Comparison of ENCODE assay signal across 27 cellular contexts in the genomic region with DNA sequence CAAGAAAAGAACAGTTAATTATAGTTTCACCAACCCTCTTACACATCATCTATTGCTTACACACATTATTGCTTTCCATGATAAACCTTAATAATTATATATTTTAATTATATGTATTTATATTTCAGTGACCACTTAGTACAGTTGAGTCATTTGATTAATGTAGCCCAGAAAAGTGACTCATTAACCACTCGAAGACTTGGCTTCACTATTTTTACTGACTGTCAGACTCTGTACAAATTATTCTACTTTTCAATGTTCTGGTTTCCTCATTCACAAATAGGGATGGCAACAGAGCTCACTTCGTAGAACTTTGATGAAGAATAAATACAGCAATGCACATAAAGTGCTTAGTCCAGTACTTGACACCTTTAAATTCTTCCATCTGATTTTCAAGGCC.
DNase-seq lines count a peak whose midpoint lies in the region; ATAC-seq, FAIRE-seq and TF ChIP-seq lines count a peak whose summit lies in the region.
"Had no signal": no experiment of that assay in that cellular context is flagged by ENCODE, and none has a peak within 500 bp of the region (broad histone marks: within the 10 kb centered on the region; RNA-seq: fewer than 3 reads in every experiment).

No MANE protein-coding gene starts in this region.

- no peak overlapping the region for H3K27ac Mint-ChIP-seq in stimulated activated memory B cell treated with anti-CD40 and anti-IgM and Interleukin-4, amounts not matched to agents 10 μg/mL and 1 μg/mL and 100 μg/mL, for 72 hours
- H3K27ac Mint-ChIP-seq: activated naive CD8-positive, alpha-beta T cell; T-helper 17 cell had no signal

- TF ChIP-seq RAD21 in A549 (conservative IDR thresholded peaks at IDR 0.05 in 1 of 2, IDR thresholded peaks at IDR 0.05 in 1 of 2): no peak

- 9% methylated on average over 2 of the region's 2 CpGs for WGBS in A549 (ENCODE audit: missing lambda C conversion rate)
- WGBS in GM23248 (ENCODE audit: low coverage in 1 of 2, low lambda C conversion rate in 2 of 2, missing lambda C conversion rate in 2 of 2), 2 experiments: 27 to 38% methylated on average over 2 of the region's 2 CpGs
- 67 to 88% (median 78%) methylated on average over 2 of the region's 2 CpGs for WGBS in spleen, 5 donors

- no peaks in the 10 kb centered on the region for H3K9me3 ChIP-seq in A549
- H3K9me3 ChIP-seq in GM23248 (ENCODE audit: low read depth): no peaks in the 10 kb centered on the region
- H3K9me3 ChIP-seq in spleen: no peaks in the 10 kb centered on the region
- H3K9me3 ChIP-seq: ascending aorta, BLaER1, pancreas, testis had no signal

- H3K36me3 ChIP-seq in GM23248 (ENCODE audit: low read depth) (no peaks in the 10 kb centered on the region), spleen (no peaks in the 10 kb centered on the region)
- H3K36me3 ChIP-seq: ascending aorta, BLaER1, pancreas had no signal

- H3K27me3 ChIP-seq in GM23248 (replicated peaks; ENCODE audit: insufficient read depth) (no peaks in the 10 kb centered on the region), spleen (replicated peaks in 1 of 7) (no peaks in the 10 kb centered on the region)
- H3K27me3 ChIP-seq: ascending aorta, BLaER1, pancreas, testis had no signal

- H3K36me3 Mint-ChIP-seq in stimulated activated memory B cell treated with anti-CD40 and anti-IgM and Interleukin-4, amounts not matched to agents 10 μg/mL and 1 μg/mL and 100 μg/mL, for 72 hours: no peaks in the 10 kb centered on the region
- H3K36me3 Mint-ChIP-seq: activated naive CD8-positive, alpha-beta T cell had no signal

- no peak for TF ChIP-seq EP300 in A549 (IDR thresholded peaks at IDR 0.05)

- TF ChIP-seq CTCF in A549 (IDR thresholded peaks at IDR 0.05) (no peak), spleen (IDR thresholded peaks at IDR 0.05 in 8 of 11, conservative IDR thresholded peaks at IDR 0.05 in 3 of 11) (no peak)

- H3K9me2 ChIP-seq in GM23248 (ENCODE audit: insufficient read depth): no peaks in the 10 kb centered on the region

- no peak for TF ChIP-seq POLR2A in A549 (IDR thresholded peaks at IDR 0.05; ENCODE audit: low read length)
- TF ChIP-seq POLR2A in spleen (IDR thresholded peaks at IDR 0.05): no peak

- POLR2A ChIA-PET in A549 (lab: Yijun Ruan, JAX): no interaction called here

- H3K27me3 Mint-ChIP-seq in stimulated activated memory B cell treated with anti-CD40 and anti-IgM and Interleukin-4, amounts not matched to agents 10 μg/mL and 1 μg/mL and 100 μg/mL, for 72 hours: no peaks in the 10 kb centered on the region

- H3K4me1 ChIP-seq in A549: no peaks in the 10 kb centered on the region
- H3K4me1 ChIP-seq in GM23248 (ENCODE audit: insufficient read depth): no peaks in the 10 kb centered on the region
- no peaks in the 10 kb centered on the region for H3K4me1 ChIP-seq in spleen
- H3K4me1 ChIP-seq: ascending aorta, BLaER1, pancreas, testis had no signal

- ATAC-seq in A549 (no peak), HG03460 (IDR thresholded peaks at IDR 0.05; ENCODE audit: unreplicated experiment) (no peak)
- no peak for ATAC-seq in stimulated activated memory B cell treated with anti-CD40 and anti-IgM and Interleukin-4, amounts not matched to agents 10 μg/mL and 1 μg/mL and 100 μg/mL, for 72 hours
- ATAC-seq: activated CD4-positive, CD25-positive, alpha-beta regulatory T cell treated with anti-CD3 and anti-CD28 coated beads, Interleukin-2, amount 50 U/mL, for 24 hours; left cardiac atrium; pancreas; right cardiac atrium; T-helper 17 cell had no signal

- H3K79me2 ChIP-seq in GM23248 (ENCODE audit: insufficient read depth): no peaks in the 10 kb centered on the region

- intact Hi-C loops in spleen (cut with DNase I; ENCODE audit: low total_unique reads): no loop called here

- in situ Hi-C loops in GM23248 (cut with MboI): loop anchor here (25.0 kb wide), 2 partner anchors 725 to 1800 kb away; no protein-coding TSS in a partner anchor

- peaks cover 3% of the 10 kb centered on the region for H3K9me3 Mint-ChIP-seq in stimulated activated memory B cell treated with anti-CD40 and anti-IgM and Interleukin-4, amounts not matched to agents 10 μg/mL and 1 μg/mL and 100 μg/mL, for 72 hours

- peaks cover 11% of the 10 kb centered on the region for H3K4me1 Mint-ChIP-seq in stimulated activated memory B cell treated with anti-CD40 and anti-IgM and Interleukin-4, amounts not matched to agents 10 μg/mL and 1 μg/mL and 100 μg/mL, for 72 hours

- H4K20me1 ChIP-seq in GM23248 (ENCODE audit: insufficient read depth): no peaks in the 10 kb centered on the region
- H4K20me1 ChIP-seq: BLaER1 had no signal

- H2AFZ ChIP-seq in GM23248: no peak overlapping the region

- H3K4me2 ChIP-seq in A549 (no peak overlapping the region), GM23248 (ENCODE audit: unreplicated experiment) (no peak overlapping the region)
- H3K4me2 ChIP-seq: BLaER1 had no signal

- peaks cover 5% of the 10 kb centered on the region; the same call in 1 of the 2 replicates for H3F3A ChIP-seq in GM23248 (ENCODE audit: insufficient read depth)

- H3K27ac ChIP-seq in A549: no peak overlapping the region
- no peak overlapping the region for H3K27ac ChIP-seq in GM23248
- H3K27ac ChIP-seq in spleen: no peak overlapping the region
- H3K27ac ChIP-seq: ascending aorta, BLaER1, pancreas, SK-N-MC, testis had no signal

- no peak overlapping the region for H3K9ac ChIP-seq in GM23248
- H3K9ac ChIP-seq: BLaER1 had no signal

- DNase-seq in A549 (ENCODE audit: low read depth in 1 of 2, low spot score in 1 of 2): no peak
- DNase-seq in GM23248: peak; percentile 62
- DNase-seq in astrocyte of the hippocampus (ENCODE audit: low read depth, low spot score): peak; percentile 61
- peak; percentile 34 for DNase-seq in iris pigment epithelial cell (ENCODE audit: low read depth)
- DNase-seq in NCI-H1436 treated with DMSO at 0.1 percent for 48 hours (lab: John Stamatoyannopoulos, UW): no peak
- no peak for DNase-seq in spleen
- DNase-seq: activated CD4-positive, alpha-beta T cell treated with anti-CD3 and anti-CD28 coated beads, Interleukin-2, amount 50 U/mL, for 48 hours; DMS153; GF-D8; KBM-7; left cardiac atrium; NCI-H774; pancreas; right cardiac atrium; stimulated activated naive CD4-positive, alpha-beta T cell treated with Interleukin-2 at 50 U/mL for 16 hours; T-helper 17 cell; testis had no signal

- no peak overlapping the region for H3K4me3 ChIP-seq in A549
- H3K4me3 ChIP-seq in GM23248: no peak overlapping the region
- no peak overlapping the region for H3K4me3 ChIP-seq in spleen
- H3K4me3 ChIP-seq: ascending aorta, BLaER1, pancreas, SK-N-MC, testis had no signal

- H3K4me3 Mint-ChIP-seq in stimulated activated memory B cell treated with anti-CD40 and anti-IgM and Interleukin-4, amounts not matched to agents 10 μg/mL and 1 μg/mL and 100 μg/mL, for 72 hours: no peak overlapping the region
- H3K4me3 Mint-ChIP-seq: activated naive CD8-positive, alpha-beta T cell; T-helper 17 cell had no signal

- peak; percentile 28 for FAIRE-seq in A549 (lab: Jason Lieb, UNC)
- FAIRE-seq: A204.1, frontal cortex, HTR-8/SVneo, pancreas had no signal

- CTCF ChIA-PET in A549 (lab: Yijun Ruan, JAX): no interaction called here

TF ChIP-seq in A549, 52 proteins besides CTCF, POLR2A, EP300 and RAD21:
- TF ChIP-seq CHD2 (IDR thresholded peaks at IDR 0.05; ENCODE audit: low read length, partially characterized antibody) (no peak), CHD4 (IDR thresholded peaks at IDR 0.05; ENCODE audit: borderline replicate concordance) (no peak), NPAS2 (CRISPR knock-in tag; IDR thresholded peaks at IDR 0.05; ENCODE audit: borderline replicate concordance) (no peak), EHF (CRISPR knock-in tag; IDR thresholded peaks at IDR 0.05) (no peak), MYC (IDR thresholded peaks at IDR 0.05; ENCODE audit: borderline replicate concordance, low read length) (no peak), SREBF2 (IDR thresholded peaks at IDR 0.05) (no peak), POLR2AphosphoS2 (conservative IDR thresholded peaks at IDR 0.05; ENCODE audit: low read length) (no peak), ESRRA (IDR thresholded peaks at IDR 0.05; ENCODE audit: borderline replicate concordance, low read length) (no peak), JUN (IDR thresholded peaks at IDR 0.05) (no peak), TP53 (CRISPR knock-in tag; IDR thresholded peaks at IDR 0.05) (no peak), CBX8 (IDR thresholded peaks at IDR 0.05) (no peak), FOSB (CRISPR knock-in tag; IDR thresholded peaks at IDR 0.05) (no peak)
- TF ChIP-seq, protein P1, sequence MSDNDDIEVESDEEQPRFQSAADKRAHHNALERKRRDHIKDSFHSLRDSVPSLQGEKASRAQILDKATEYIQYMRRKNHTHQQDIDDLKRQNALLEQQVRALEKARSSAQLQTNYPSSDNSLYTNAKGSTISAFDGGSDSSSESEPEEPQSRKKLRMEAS (IDR thresholded peaks at IDR 0.05): no peak
- TF ChIP-seq, protein P2, sequence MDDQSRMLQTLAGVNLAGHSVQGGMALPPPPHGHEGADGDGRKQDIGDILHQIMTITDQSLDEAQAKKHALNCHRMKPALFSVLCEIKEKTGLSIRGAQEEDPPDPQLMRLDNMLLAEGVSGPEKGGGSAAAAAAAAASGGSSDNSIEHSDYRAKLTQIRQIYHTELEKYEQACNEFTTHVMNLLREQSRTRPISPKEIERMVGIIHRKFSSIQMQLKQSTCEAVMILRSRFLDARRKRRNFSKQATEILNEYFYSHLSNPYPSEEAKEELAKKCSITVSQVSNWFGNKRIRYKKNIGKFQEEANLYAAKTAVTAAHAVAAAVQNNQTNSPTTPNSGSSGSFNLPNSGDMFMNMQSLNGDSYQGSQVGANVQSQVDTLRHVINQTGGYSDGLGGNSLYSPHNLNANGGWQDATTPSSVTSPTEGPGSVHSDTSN (IDR thresholded peaks at IDR 0.05): no peak

Comparison
In these comparisons a context has a peak if more than half of its experiments do, and no peak if none do; other contexts are left out.
1. DNase-seq: peak in GM23248 (single experiment), astrocyte of the hippocampus (single experiment) and iris pigment epithelial cell (single experiment); none in A549 (0 of 2), NCI-H1436 treated with DMSO at 0.1 percent for 48 hours (single experiment) and spleen (single experiment).